In the genomic region with DNA sequence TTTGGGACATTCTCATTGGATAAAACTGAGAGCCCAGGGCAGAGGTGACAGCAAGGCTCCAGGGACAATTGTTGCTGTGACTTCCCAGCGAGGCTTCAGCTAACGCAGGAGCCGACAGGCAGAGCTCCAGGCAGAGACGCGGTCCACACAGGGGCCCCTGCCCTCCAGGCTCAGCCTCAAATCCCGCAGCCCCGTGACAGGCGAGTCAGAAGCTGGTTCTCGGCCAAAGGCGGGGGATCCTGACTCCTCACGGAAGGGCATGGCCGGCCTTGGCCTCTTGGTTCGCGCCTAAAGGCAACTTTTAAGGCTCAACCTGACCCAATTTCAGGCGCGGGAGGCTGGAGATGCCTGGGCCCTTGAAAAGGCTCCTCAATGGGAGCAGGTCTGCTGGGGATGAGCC, we compare ENCODE assay signal across 18 cellular contexts. TPM values are rescaled to one million over a fixed set of nuclear protein-coding genes. Genes with fewer than 3 reads are reported as not detected.
A peak's percentile ranks its signal among the peaks of the same experiment; 100 is the strongest.
DNase-seq lines count a peak whose midpoint lies in the region; ATAC-seq and TF ChIP-seq lines count a peak whose summit lies in the region.
"Had no signal": no experiment of that assay in that cellular context is flagged by ENCODE, and none has a peak within 500 bp of the region (broad histone marks: within the 10 kb centered on the region; RNA-seq: fewer than 3 reads in every experiment).

No MANE protein-coding gene starts in this region.

- no peak for TF ChIP-seq CTCF in RWPE1 (conservative IDR thresholded peaks at IDR 0.05; ENCODE audit: low read depth)
- TF ChIP-seq CTCF in fibroblast of villous mesenchyme (IDR thresholded peaks at IDR 0.05; ENCODE audit: insufficient read depth, low read depth, low read length), result no peak
- TF ChIP-seq CTCF in nephron (IDR thresholded peaks at IDR 0.05; ENCODE audit: unreplicated experiment in 3 of 3), result no peak
- TF ChIP-seq CTCF in natural killer cell (IDR thresholded peaks at IDR 0.05), result no peak

- H3K4me3 Mint-ChIP-seq in nephron (no peak overlapping the region), natural killer cell (no peak overlapping the region)
- H3K4me3 Mint-ChIP-seq in T-helper 2 cell treated with Interferon-gamma antibody and Interleukin-4, amounts not matched to agents 5 μg/mL and 100 μg/mL, for 36 hours, result no peak overlapping the region
- H3K4me3 Mint-ChIP-seq: activated CD4-positive, alpha-beta T cell treated with anti-CD3 and anti-CD28 coated beads for 36 hours; activated T-helper 17 cell treated with anti-CD3 and anti-CD28 coated beads, Interleukin-2, amount 50 U/mL, for 72 hours; neural crest cell; stimulated activated naive B cell treated with anti-CD40 and anti-IgM and Interleukin-4, amounts not matched to agents 10 μg/mL and 1 μg/mL and 100 μg/mL, for 72 hours had no signal

- H3K27ac Mint-ChIP-seq in nephron, result peak overlapping the region in 2 of 3 experiments; percentile 68 to 82
- no peak overlapping the region for H3K27ac Mint-ChIP-seq in T-helper 2 cell treated with Interferon-gamma antibody and Interleukin-4, amounts not matched to agents 5 μg/mL and 100 μg/mL, for 36 hours
- H3K27ac Mint-ChIP-seq in natural killer cell, result no peak overlapping the region
- H3K27ac Mint-ChIP-seq: activated CD4-positive, alpha-beta T cell treated with anti-CD3 and anti-CD28 coated beads for 36 hours; stimulated activated naive B cell treated with anti-CD40 and anti-IgM and Interleukin-4, amounts not matched to agents 10 μg/mL and 1 μg/mL and 100 μg/mL, for 72 hours had no signal

- CTCF ChIA-PET in RWPE1 (lab: Yijun Ruan, JAX), result interaction anchor here (0.6 kb wide), 1 partner anchor 50 kb away, joined by 3 read pairs; no protein-coding TSS in a partner anchor

- peak overlapping the region; percentile 26 for H3K27ac ChIP-seq in RWPE1
- H3K27ac ChIP-seq: tibial nerve had no signal

- peak; percentile 11 for DNase-seq in COLO829 (ENCODE audit: low spot score)
- peak; percentile 21 for DNase-seq in RWPE1 (ENCODE audit: low spot score)
- peak; percentile 15 for DNase-seq in fibroblast of villous mesenchyme (ENCODE audit: low read depth)
- no peak for DNase-seq in T-helper 2 cell treated with Interferon-gamma antibody and Interleukin-4, amounts not matched to agents 5 μg/mL and 100 μg/mL, for 36 hours (ENCODE audit: low spot score)
- no peak for DNase-seq in natural killer cell
- DNase-seq in T-helper 2 cell, result no peak
- DNase-seq: activated CD4-positive, alpha-beta T cell treated with anti-CD3 and anti-CD28 coated beads for 36 hours; caudate nucleus; CD8-positive, alpha-beta memory T cell; DND-41; head of caudate nucleus; NCI-H226; stimulated activated naive B cell treated with anti-CD40 and anti-IgM and Interleukin-4, amounts not matched to agents 10 μg/mL and 1 μg/mL and 100 μg/mL, for 72 hours had no signal

- H3K4me3 ChIP-seq in fibroblast of villous mesenchyme (ENCODE audit: low read depth, low read length), result no peak overlapping the region
- H3K4me3 ChIP-seq: tibial nerve had no signal

- H3K36me3 Mint-ChIP-seq in nephron (ENCODE audit: low read depth) (peaks cover 21% of the 10 kb centered on the region), natural killer cell (no peaks in the 10 kb centered on the region)
- H3K36me3 Mint-ChIP-seq in T-helper 2 cell treated with Interferon-gamma antibody and Interleukin-4, amounts not matched to agents 5 μg/mL and 100 μg/mL, for 36 hours (ENCODE audit: low read depth), result peaks cover 20% of the 10 kb centered on the region

- POLR2A ChIA-PET in RWPE1 (lab: Yijun Ruan, JAX; ENCODE audit: low non-redundant PET), result no interaction called here

- no peak for ATAC-seq in GM18909 (IDR thresholded peaks at IDR 0.05; ENCODE audit: poor library complexity, unreplicated experiment)
- ATAC-seq in natural killer cell, result no peak
- ATAC-seq: activated CD4-positive, alpha-beta T cell treated with anti-CD3 and anti-CD28 coated beads for 36 hours; activated T-helper 17 cell treated with anti-CD3 and anti-CD28 coated beads, Interleukin-2, amount 50 U/mL, for 72 hours; stimulated activated naive B cell treated with anti-CD40 and anti-IgM and Interleukin-4, amounts not matched to agents 10 μg/mL and 1 μg/mL and 100 μg/mL, for 72 hours had no signal

- H3K27me3 Mint-ChIP-seq in nephron (ENCODE audit: low read depth), result peaks cover 8% of the 10 kb centered on the region
- no peaks in the 10 kb centered on the region for H3K27me3 Mint-ChIP-seq in T-helper 2 cell treated with Interferon-gamma antibody and Interleukin-4, amounts not matched to agents 5 μg/mL and 100 μg/mL, for 36 hours (ENCODE audit: low read depth)
- no peaks in the 10 kb centered on the region for H3K27me3 Mint-ChIP-seq in natural killer cell (ENCODE audit: low read depth in 2 of 2)
- H3K27me3 Mint-ChIP-seq: activated CD4-positive, alpha-beta T cell treated with anti-CD3 and anti-CD28 coated beads for 36 hours; activated T-helper 17 cell treated with anti-CD3 and anti-CD28 coated beads, Interleukin-2, amount 50 U/mL, for 72 hours; CD8-positive, alpha-beta memory T cell; stimulated activated naive B cell treated with anti-CD40 and anti-IgM and Interleukin-4, amounts not matched to agents 10 μg/mL and 1 μg/mL and 100 μg/mL, for 72 hours had no signal

- H3K9me3 Mint-ChIP-seq in nephron (no peaks in the 10 kb centered on the region), natural killer cell (no peaks in the 10 kb centered on the region)
- H3K9me3 Mint-ChIP-seq in T-helper 2 cell treated with Interferon-gamma antibody and Interleukin-4, amounts not matched to agents 5 μg/mL and 100 μg/mL, for 36 hours, result no peaks in the 10 kb centered on the region
- H3K9me3 Mint-ChIP-seq: activated T-helper 17 cell treated with anti-CD3 and anti-CD28 coated beads, Interleukin-2, amount 50 U/mL, for 72 hours; CD8-positive, alpha-beta memory T cell; neural crest cell; stimulated activated naive B cell treated with anti-CD40 and anti-IgM and Interleukin-4, amounts not matched to agents 10 μg/mL and 1 μg/mL and 100 μg/mL, for 72 hours had no signal

- H3K4me1 Mint-ChIP-seq in nephron (peaks cover 36% of the 10 kb centered on the region), natural killer cell (peaks cover 7 to 34% of the 10 kb centered on the region in 2 donors)
- no peaks in the 10 kb centered on the region for H3K4me1 Mint-ChIP-seq in T-helper 2 cell treated with Interferon-gamma antibody and Interleukin-4, amounts not matched to agents 5 μg/mL and 100 μg/mL, for 36 hours (ENCODE audit: low read depth)
- H3K4me1 Mint-ChIP-seq: activated CD4-positive, alpha-beta T cell treated with anti-CD3 and anti-CD28 coated beads for 36 hours; activated T-helper 17 cell treated with anti-CD3 and anti-CD28 coated beads, Interleukin-2, amount 50 U/mL, for 72 hours; neural crest cell had no signal

- intact Hi-C loops in natural killer cell (cut with micrococcal nuclease), result no loop called here

RNA-seq across cellular contexts. Expression of gene SLC12A7, which starts 21.3 kb away (rescaled TPM):
- total RNA-seq in fibroblast of villous mesenchyme, result 9.5 and 12.9 TPM in 2 replicates
- total RNA-seq in natural killer cell, result 10 to 100 TPM; 53.2 to 92.5 (median 81.3) TPM

Comparison
In these comparisons a context has a peak if more than half of its experiments do, and no peak if none do; other contexts are left out.
1. DNase-seq: peak in COLO829 (single experiment), RWPE1 (single experiment) and fibroblast of villous mesenchyme (single experiment); none in T-helper 2 cell treated with Interferon-gamma antibody and Interleukin-4, amounts not matched to agents 5 μg/mL and 100 μg/mL, for 36 hours (single experiment), natural killer cell (single experiment) and T-helper 2 cell (0 of 5).
2. H3K27ac Mint-ChIP-seq: peak in nephron (2 of 3); none in T-helper 2 cell treated with Interferon-gamma antibody and Interleukin-4, amounts not matched to agents 5 μg/mL and 100 μg/mL, for 36 hours (single experiment) and natural killer cell (0 of 2).